ENCODE assay signal across 22 cellular contexts in the genomic region with DNA sequence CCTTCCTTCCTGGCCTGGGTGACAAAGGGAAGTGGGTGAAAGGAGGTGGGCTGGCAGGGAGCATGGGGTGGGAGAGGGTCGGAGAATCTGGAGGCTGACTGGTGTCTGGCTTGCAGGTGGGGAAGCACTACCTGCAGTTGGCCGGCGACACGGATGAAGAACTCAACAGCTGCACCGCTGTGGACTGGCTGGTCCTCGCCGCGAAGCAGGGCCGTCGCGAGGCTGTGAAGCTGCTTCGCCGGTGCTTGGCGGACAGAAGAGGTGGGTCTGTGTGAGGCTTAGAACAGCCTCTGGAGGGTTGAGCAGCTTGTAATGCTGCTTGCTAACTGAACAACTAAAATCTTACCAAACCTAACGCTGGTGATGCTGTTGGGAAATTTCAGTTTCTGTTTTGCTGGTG. TPM values are rescaled to one million over a fixed set of nuclear protein-coding genes. Genes with fewer than 3 reads are reported as not detected.
DNase-seq lines count a peak whose midpoint lies in the region; ATAC-seq and TF ChIP-seq lines count a peak whose summit lies in the region.
"Had no signal": no experiment of that assay in that cellular context is flagged by ENCODE, and none has a peak within 500 bp of the region (broad histone marks: within the 10 kb centered on the region; RNA-seq: fewer than 3 reads in every experiment).

No MANE protein-coding gene starts in this region.

- ATAC-seq in Right ventricle myocardium inferior, result no peak
- no peak for ATAC-seq in right cardiac atrium
- ATAC-seq in RWPE2 (ENCODE audit: low read depth), result no peak
- ATAC-seq in HG02852 (IDR thresholded peaks at IDR 0.05; ENCODE audit: unreplicated experiment), result no peak
- ATAC-seq: A549, HCT116 had no signal

- H3K27ac ChIP-seq in right cardiac atrium (ENCODE audit: low read length) (no peak overlapping the region), RWPE2 (ENCODE audit: poor library complexity, severe bottlenecking) (no peak overlapping the region), neural progenitor cell (no peak overlapping the region)
- H3K27ac ChIP-seq: 22Rv1, A549, GM23248 had no signal

- H3K9me3 ChIP-seq in right cardiac atrium (ENCODE audit: control insufficient read depth, low read length) (no peaks in the 10 kb centered on the region), RWPE2 (ENCODE audit: severe bottlenecking) (no peaks in the 10 kb centered on the region), neural progenitor cell (ENCODE audit: low read depth) (no peaks in the 10 kb centered on the region)
- H3K9me3 ChIP-seq: A549 had no signal

- H3K36me3 Mint-ChIP-seq in neural progenitor cell, result peaks cover 7% of the 10 kb centered on the region

- H3K4me2 ChIP-seq in neural progenitor cell, result no peak overlapping the region
- H3K4me2 ChIP-seq: A549 had no signal

- 95% methylated on average over 15 of the region's 15 CpGs for WGBS in right cardiac atrium

- no peaks in the 10 kb centered on the region for H3K4me1 ChIP-seq in right cardiac atrium (ENCODE audit: control insufficient read depth, insufficient read depth, low read length)
- H3K4me1 ChIP-seq in RWPE2 (ENCODE audit: insufficient read depth, poor library complexity, severe bottlenecking), result no peaks in the 10 kb centered on the region
- no peaks in the 10 kb centered on the region for H3K4me1 ChIP-seq in neural progenitor cell
- H3K4me1 ChIP-seq: A549 had no signal

- no peaks in the 10 kb centered on the region for H3K9me3 Mint-ChIP-seq in neural progenitor cell
- H3K9me3 Mint-ChIP-seq: CD4-positive, CD25-positive, alpha-beta regulatory T cell; CD8-positive, alpha-beta memory T cell; HFFc6 had no signal

- no peaks in the 10 kb centered on the region for H3K36me3 ChIP-seq in RWPE2 (ENCODE audit: low read depth)
- H3K36me3 ChIP-seq in neural progenitor cell, result no peaks in the 10 kb centered on the region

- no peaks in the 10 kb centered on the region for H3F3A ChIP-seq in neural progenitor cell (ENCODE audit: low read depth)

- H2AFZ ChIP-seq in neural progenitor cell (replicated peaks), result no peak overlapping the region
- H2AFZ ChIP-seq: GM23248 had no signal

- no peak overlapping the region for H3K9ac ChIP-seq in neural progenitor cell
- H3K9ac ChIP-seq: GM23248 had no signal

- H3K27me3 ChIP-seq in right cardiac atrium (ENCODE audit: control insufficient read depth, insufficient read depth) (no peaks in the 10 kb centered on the region), RWPE2 (ENCODE audit: insufficient read depth, poor library complexity, severe bottlenecking) (no peaks in the 10 kb centered on the region), neural progenitor cell (no peaks in the 10 kb centered on the region)

- H3K79me2 ChIP-seq in neural progenitor cell (ENCODE audit: low read depth), result no peaks in the 10 kb centered on the region

- intact Hi-C loops in Right ventricle myocardium inferior (cut with DNase I) (no loop called here), right cardiac atrium (cut with DNase I) (no loop called here)

- no peaks in the 10 kb centered on the region for H4K20me1 ChIP-seq in neural progenitor cell (ENCODE audit: low read depth)

- peaks cover 2% of the 10 kb centered on the region for H3K27me3 Mint-ChIP-seq in neural progenitor cell (ENCODE audit: insufficient read depth, low read depth)
- H3K27me3 Mint-ChIP-seq: CD4-positive, CD25-positive, alpha-beta regulatory T cell; CD8-positive, alpha-beta memory T cell; IgD-negative memory B cell had no signal

- peak; percentile 43 for DNase-seq in Right ventricle myocardium inferior (ENCODE audit: missing footprints)
- no peak for DNase-seq in right cardiac atrium
- peak; percentile 34 for DNase-seq in RWPE2 (ENCODE audit: low spot score)
- DNase-seq in neural progenitor cell (ENCODE audit: low spot score), result no peak
- DNase-seq in KG1 (lab: John Stamatoyannopoulos, UW), result no peak
- no peak for DNase-seq in NCI-H524 treated with DMSO at 0.1 percent for 48 hours (lab: John Stamatoyannopoulos, UW)
- DNase-seq: C1 segment of cervical spinal cord; CD4-positive, CD25-positive, alpha-beta regulatory T cell; CD8-positive, alpha-beta memory T cell; COR-L47; DMS 273 treated with DMSO at 0.1 percent for 48 hours; DMS53; DND-41; EL; GM23248; HFFc6; KBM-7 had no signal

- no peaks in the 10 kb centered on the region for H3K4me1 Mint-ChIP-seq in neural progenitor cell
- H3K4me1 Mint-ChIP-seq: CD4-positive, CD25-positive, alpha-beta regulatory T cell; CD8-positive, alpha-beta memory T cell; IgD-negative memory B cell had no signal

- H3K4me3 ChIP-seq in right cardiac atrium (ENCODE audit: low read length) (no peak overlapping the region), RWPE2 (ENCODE audit: severe bottlenecking) (no peak overlapping the region), neural progenitor cell (no peak overlapping the region)
- H3K4me3 ChIP-seq: A549, GM23248 had no signal

- H3K27ac Mint-ChIP-seq in neural progenitor cell, result peak overlapping the region; percentile 18
- H3K27ac Mint-ChIP-seq: CD4-positive, CD25-positive, alpha-beta regulatory T cell; HFFc6 had no signal

- no peak for TF ChIP-seq CTCF in RWPE2 (IDR thresholded peaks at IDR 0.05; ENCODE audit: poor library complexity, severe bottlenecking)
- TF ChIP-seq CTCF in neural progenitor cell (IDR thresholded peaks at IDR 0.05), result no peak

- H3K4me3 Mint-ChIP-seq in neural progenitor cell, result no peak overlapping the region
- H3K4me3 Mint-ChIP-seq: CD4-positive, CD25-positive, alpha-beta regulatory T cell; CD8-positive, alpha-beta memory T cell; HFFc6; IgD-negative memory B cell had no signal

RNA-seq across cellular contexts. Expression of a gene that starts 19.2 kb away (rescaled TPM):
- total RNA-seq in Right ventricle myocardium inferior (88.4 TPM), right cardiac atrium (10 to 100 TPM; 47.9 to 76.6 (median 60.7) TPM), neural progenitor cell (ENCODE audit: low replicate concordance) (8.8 and 28.4 TPM in 2 replicates)
- 53.3 TPM for polyA plus RNA-seq in right cardiac atrium

Comparison
In these comparisons a context has a peak if more than half of its experiments do, and no peak if none do; other contexts are left out.
1. DNase-seq: peak in Right ventricle myocardium inferior (single experiment) and RWPE2 (single experiment); none in right cardiac atrium (0 of 3), neural progenitor cell (single experiment), KG1 (single experiment) and NCI-H524 treated with DMSO at 0.1 percent for 48 hours (single experiment).